In genomic region chr19:7917292-7918061, GRCh38 we compare ENCODE assay signal across 8 cellular contexts. TPM values are rescaled to one million over a fixed set of nuclear protein-coding genes. Genes with fewer than 3 reads are reported as not detected.
DNase-seq lines count a peak whose midpoint lies in the region; ATAC-seq and TF ChIP-seq lines count a peak whose summit lies in the region.

No MANE protein-coding gene starts in this region.

- H4K20me1 ChIP-seq in fibroblast of lung (ENCODE audit: control insufficient read depth, extremely low read depth, insufficient read depth, low read length) = no peaks in the 10 kb centered on the region

- TF ChIP-seq EP300 in ovary (IDR thresholded peaks at IDR 0.05) = no peak

- WGBS in ovary, 3 donors = 1 to 2% (median 1%) methylated on average over 57 to 70 of the region's 70 CpGs

- no peak overlapping the region for H3K27ac ChIP-seq in fibroblast of lung (ENCODE audit: insufficient read depth, low read length)
- H3K27ac ChIP-seq in ovary = no peak overlapping the region

- no peak for TF ChIP-seq POLR2A in ovary (IDR thresholded peaks at IDR 0.05)

- H3K9ac ChIP-seq in NT2/D1 (ENCODE audit: insufficient read length, low read depth) = peak overlapping the region; percentile 85
- peak overlapping the region; percentile 30 for H3K9ac ChIP-seq in fibroblast of lung (ENCODE audit: insufficient read depth, low read length)

- peaks cover 3% of the 10 kb centered on the region for H3K79me2 ChIP-seq in fibroblast of lung (ENCODE audit: control insufficient read depth, insufficient read depth, low read length)

- H3K27me3 ChIP-seq in NT2/D1 (ENCODE audit: insufficient read depth, insufficient read length) (peaks cover 36% of the 10 kb centered on the region), fibroblast of lung (ENCODE audit: control insufficient read depth, insufficient read depth, low read length) (peaks cover 8% of the 10 kb centered on the region), ovary (peaks cover 6% of the 10 kb centered on the region)

- H3K9me3 ChIP-seq in NT2/D1 (ENCODE audit: insufficient read depth, low read length) = peaks cover 4% of the 10 kb centered on the region; the same call in 1 of the 2 replicates
- H3K9me3 ChIP-seq in fibroblast of lung (ENCODE audit: control insufficient read depth, insufficient read depth, low read depth, low read length) = no peaks in the 10 kb centered on the region
- no peaks in the 10 kb centered on the region for H3K9me3 ChIP-seq in ovary

- H3K36me3 ChIP-seq in NT2/D1 (ENCODE audit: insufficient read depth, insufficient read length, low read length) (peaks cover 18% of the 10 kb centered on the region), fibroblast of lung (ENCODE audit: control insufficient read depth, insufficient read depth, low read length) (peaks cover 9% of the 10 kb centered on the region), ovary (no peaks in the 10 kb centered on the region)

- H3K4me1 ChIP-seq in NT2/D1 (ENCODE audit: insufficient read depth, insufficient read length) = peaks cover 20% of the 10 kb centered on the region
- H3K4me1 ChIP-seq in fibroblast of lung (ENCODE audit: control insufficient read depth, extremely low read depth, insufficient read depth, low read length) = peaks cover 23% of the 10 kb centered on the region
- H3K4me1 ChIP-seq in ovary (ENCODE audit: insufficient read depth) = peaks cover 21% of the 10 kb centered on the region

- DNase-seq in NCI-H1436 (lab: John Stamatoyannopoulos, UW) (peak; percentile 30), NCI-H1436 treated with DMSO at 0.1 percent for 48 hours (lab: John Stamatoyannopoulos, UW) (no peak), NT2/D1 (ENCODE audit: low read depth, low spot score) (no peak), fibroblast of lung (ENCODE audit: low read depth in 2 of 2) (peak; percentile 48 to 61), ovary (peak in 4 of 5 donors; percentile 49 to 76 (median 64)), 8988T (no peak)
- peak; percentile 40 for DNase-seq in activated T-helper 9 cell treated with anti-CD3 and anti-CD28 coated beads, Interleukin-2, amount 50 U/mL, for 16 hours (ENCODE audit: low read depth)

- H2AFZ ChIP-seq in fibroblast of lung (ENCODE audit: low read length) = peak overlapping the region; percentile 51

- TF ChIP-seq CTCF in fibroblast of lung (conservative IDR thresholded peaks at IDR 0.05 in 1 of 2, IDR thresholded peaks at IDR 0.05 in 1 of 2; ENCODE audit: low read depth in 1 of 2, low read length in 2 of 2) = peak; percentile 43 to 65
- peak in 2 of 3 donors; percentile 19 to 52 for TF ChIP-seq CTCF in ovary (IDR thresholded peaks at IDR 0.05)

- H3K4me2 ChIP-seq in fibroblast of lung (ENCODE audit: extremely low read depth, insufficient read depth, low read length) = peak overlapping the region; percentile 80

- intact Hi-C loops in ovary (cut with DNase I) = no loop called here

- H3K4me3 ChIP-seq in NT2/D1 (ENCODE audit: insufficient read length, low read depth) = peak overlapping the region; percentile 50
- peak overlapping the region in 2 of 4 experiments; percentile 34 to 41 for H3K4me3 ChIP-seq in fibroblast of lung (replicated peaks in 1 of 4; ENCODE audit: control extremely low read depth in 1 of 4, insufficient read depth in 1 of 4, low read depth in 3 of 4, low read length in 4 of 4)
- H3K4me3 ChIP-seq in ovary = peak overlapping the region; percentile 26

- no peak for ATAC-seq in GM19397 (IDR thresholded peaks at IDR 0.05; ENCODE audit: unreplicated experiment)

RNA-seq across cellular contexts. Expression of gene SNAPC2, which starts 2.7 kb away (rescaled TPM):
- 11.4 and 12.8 TPM in 2 replicates for total RNA-seq in fibroblast of lung
- 13.4 and 15.6 TPM in 2 replicates for polyA plus RNA-seq in fibroblast of lung
- 25.5 and 41.2 TPM in 2 replicates for polyA plus RNA-seq in fibroblast of lung (2012)
- 27.1 and 28.7 TPM in 2 replicates for polyA minus RNA-seq in fibroblast of lung (ENCODE audit: low replicate concordance)
- 10 to 100 TPM in 6 of 7 donors, 1 to 10 TPM in 1; 8.8 to 26.6 (median 16.3) TPM for total RNA-seq in ovary
- 10 to 100 TPM in 1 of 2 donors, 1 to 10 TPM in 1; 1.8 to 19.8 TPM for polyA plus RNA-seq in ovary

RNA-seq across cellular contexts. Expression of gene TGFBR3L, which starts 2.8 kb away (rescaled TPM):
- total RNA-seq in fibroblast of lung (1.0 and 1.3 TPM in 2 replicates), ovary (1 to 10 TPM in 2 of 7 donors, not detected in 5; 1.0 to 6.9 TPM)
- polyA plus RNA-seq in fibroblast of lung (0.35 TPM in 1 of 2 replicates, not detected in the other), ovary (under 1 TPM in 1 of 2 donors, not detected in 1; 0.18 TPM)
- polyA plus RNA-seq in fibroblast of lung (2012) = 2.0 and 5.7 TPM in 2 replicates
- polyA minus RNA-seq in fibroblast of lung (ENCODE audit: low replicate concordance) = not detected in 2 replicates

RNA-seq across cellular contexts. Expression of gene CTXN1, which starts 8.5 kb away (rescaled TPM):
- total RNA-seq in fibroblast of lung (0.66 and 0.77 TPM in 2 replicates), ovary (10 to 100 TPM in 2 of 7 donors, 1 to 10 TPM in 5; 1.4 to 99.7 (median 6.1) TPM)
- polyA plus RNA-seq in fibroblast of lung (0.85 and 1.1 TPM in 2 replicates), ovary (1 to 10 TPM in 1 of 2 donors, not detected in 1; 3.3 TPM)
- polyA plus RNA-seq in fibroblast of lung (2012) = 4.9 and 9.1 TPM in 2 replicates
- 0.93 and 1.6 TPM in 2 replicates for polyA minus RNA-seq in fibroblast of lung (ENCODE audit: low replicate concordance)

RNA-seq across cellular contexts. Expression of gene MAP2K7, which starts 13.8 kb away (rescaled TPM):
- total RNA-seq in fibroblast of lung (8.7 and 10.4 TPM in 2 replicates), ovary (10 to 100 TPM in 5 of 7 donors, 1 to 10 TPM in 2; 9.2 to 35.5 (median 26.3) TPM)
- polyA plus RNA-seq in fibroblast of lung (7.8 and 8.5 TPM in 2 replicates), ovary (10 to 100 TPM in 1 of 2 donors, 1 to 10 TPM in 1; 6.3 to 32.2 TPM)
- 15.5 and 15.8 TPM in 2 replicates for polyA plus RNA-seq in fibroblast of lung (2012)
- 8.6 and 19.5 TPM in 2 replicates for polyA minus RNA-seq in fibroblast of lung (ENCODE audit: low replicate concordance)

RNA-seq across cellular contexts. Expression of gene TIMM44, which starts 26.0 kb away (rescaled TPM):
- total RNA-seq in fibroblast of lung = 53.9 and 56.1 TPM in 2 replicates
- polyA plus RNA-seq in fibroblast of lung = 29.5 and 32.3 TPM in 2 replicates
- 36.8 and 41.2 TPM in 2 replicates for polyA plus RNA-seq in fibroblast of lung (2012)
- 9.6 and 21.4 TPM in 2 replicates for polyA minus RNA-seq in fibroblast of lung (ENCODE audit: low replicate concordance)
- total RNA-seq in ovary = 100 to 1,000 TPM in 1 of 7 donors, 10 to 100 TPM in 6; 43.4 to 110 (median 51.8) TPM
- 10 to 100 TPM; 29.8 to 48.4 TPM for polyA plus RNA-seq in ovary

Comparison
In these comparisons a context has a peak if more than half of its experiments do, and no peak if none do; other contexts are left out.
1. DNase-seq: peak in NCI-H1436 (single experiment), activated T-helper 9 cell treated with anti-CD3 and anti-CD28 coated beads, Interleukin-2, amount 50 U/mL, for 16 hours (single experiment), fibroblast of lung (2 of 2) and ovary (4 of 5); none in NCI-H1436 treated with DMSO at 0.1 percent for 48 hours (single experiment), NT2/D1 (single experiment) and 8988T (single experiment).